ENCODE assay signal across 8 cellular contexts in the genomic region with DNA sequence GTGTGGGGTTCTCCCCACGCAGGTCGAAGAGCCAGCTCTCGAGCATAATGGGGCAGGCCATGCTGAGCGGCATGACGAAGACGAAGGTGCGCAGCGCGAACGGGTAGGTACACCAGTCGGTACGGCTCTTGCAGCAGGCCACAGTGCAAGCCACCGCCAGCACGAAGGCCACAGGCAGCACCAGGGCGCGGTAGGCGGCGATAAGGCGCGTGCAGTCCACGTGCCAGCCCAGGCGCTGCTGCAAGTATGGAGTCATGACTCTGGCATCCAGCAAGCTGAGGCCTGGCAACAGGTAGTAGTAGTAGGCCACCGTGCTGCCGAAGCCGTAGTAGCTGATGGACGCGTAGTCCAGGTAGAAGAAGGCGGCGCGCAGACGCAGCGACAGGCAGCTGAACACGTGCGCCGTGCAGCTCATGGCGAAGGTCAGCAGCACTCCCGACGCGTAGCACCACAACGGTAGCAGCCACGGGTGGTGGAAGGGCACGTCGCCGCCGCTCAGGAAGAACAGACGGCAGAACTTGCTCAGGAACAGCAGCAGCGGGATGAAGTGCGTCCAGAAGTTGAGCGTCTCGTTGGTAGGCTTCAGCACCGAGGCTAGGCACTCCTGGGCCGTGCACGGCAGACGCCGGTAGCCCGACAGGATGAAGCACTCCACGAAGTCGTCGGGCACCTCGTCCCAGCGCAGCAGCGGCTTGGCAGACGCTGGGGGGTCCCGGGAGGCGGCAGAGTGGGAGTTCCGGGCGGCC. TPM values are rescaled to one million over a fixed set of nuclear protein-coding genes. Genes with fewer than 3 reads are reported as not detected.
DNase-seq lines count a peak whose midpoint lies in the region; ATAC-seq, FAIRE-seq and TF ChIP-seq lines count a peak whose summit lies in the region.

No MANE protein-coding gene starts in this region.

- DNase-seq in SJCRH30 (no peak), Right ventricle myocardium superior (peak; percentile 42), gastrocnemius medialis (no peak), T1000 (lab: John Stamatoyannopoulos, UW) (no peak), RCC 7860 (ENCODE audit: low spot score) (no peak)

- H3K9me3 ChIP-seq in SJCRH30 (replicated peaks), result no peaks in the 10 kb centered on the region
- no peaks in the 10 kb centered on the region for H3K9me3 ChIP-seq in gastrocnemius medialis

- TF ChIP-seq POLR2A in gastrocnemius medialis (IDR thresholded peaks at IDR 0.05), result no peak

- no peak overlapping the region for H3K27ac ChIP-seq in SJCRH30
- peak overlapping the region in 1 of 4 donors; percentile 53 for H3K27ac ChIP-seq in gastrocnemius medialis

- no peak for TF ChIP-seq CTCF in gastrocnemius medialis (IDR thresholded peaks at IDR 0.05 in 4 of 5, conservative IDR thresholded peaks at IDR 0.05 in 1 of 5)

- H3K4me1 ChIP-seq in SJCRH30, result no peaks in the 10 kb centered on the region
- peaks cover 15 to 16% of the 10 kb centered on the region in 2 donors for H3K4me1 ChIP-seq in gastrocnemius medialis

- intact Hi-C loops in Right ventricle myocardium superior (cut with DNase I), result no loop called here
- intact Hi-C loops in gastrocnemius medialis (cut with DNase I; ENCODE audit: low total_unique reads), result no loop called here

- H3K36me3 ChIP-seq in SJCRH30 (no peaks in the 10 kb centered on the region), gastrocnemius medialis (no peaks in the 10 kb centered on the region)

- ATAC-seq in GM19467 (IDR thresholded peaks at IDR 0.05; ENCODE audit: unreplicated experiment) (peak; percentile 5), Right ventricle myocardium superior (ENCODE audit: poor library complexity) (peak; percentile 26), gastrocnemius medialis (no peak), GM18867 (IDR thresholded peaks at IDR 0.05; ENCODE audit: unreplicated experiment) (no peak), HG03457 (IDR thresholded peaks at IDR 0.05; ENCODE audit: unreplicated experiment) (no peak)

- H3K27me3 ChIP-seq in SJCRH30 (peaks cover 5% of the 10 kb centered on the region; the same call in 1 of the 2 replicates), gastrocnemius medialis (no peaks in the 10 kb centered on the region)

- no peak for FAIRE-seq in RCC 7860 (lab: Jason Lieb, UNC)

- H3K4me3 ChIP-seq in SJCRH30, result peak overlapping the region; percentile 84
- H3K4me3 ChIP-seq in gastrocnemius medialis, result peak overlapping the region; percentile 37 to 70 (median 60)

- in situ Hi-C loops in gastrocnemius medialis (cut with MboI; ENCODE audit: low sequenced_read_pairs in 4 of 4), result no loop called here

RNA-seq across cellular contexts. Expression of gene PAQR9, which starts 0.8 kb away (rescaled TPM):
- total RNA-seq in SJCRH30 (2014; rRNA removed; shearing (Covaris generic)), result 0.16 and 0.30 TPM in 2 replicates
- total RNA-seq in Right ventricle myocardium superior (10.6 TPM), gastrocnemius medialis (1 to 10 TPM in 1 of 4 donors, under 1 TPM in 2, not detected in 1; 0.20 to 1.0 (median 0.27) TPM)

RNA-seq across cellular contexts. Expression of gene U2SURP, which starts 38.7 kb away (rescaled TPM):
- total RNA-seq in SJCRH30 (2014; rRNA removed; shearing (Covaris generic)), result 139 and 177 TPM in 2 replicates
- total RNA-seq in Right ventricle myocardium superior (39.8 TPM), gastrocnemius medialis (10 to 100 TPM; 43.2 to 63.7 (median 43.9) TPM)

Comparison
In these comparisons a context has a peak if more than half of its experiments do, and no peak if none do; other contexts are left out.
1. ATAC-seq: peak in GM19467 (single experiment) and Right ventricle myocardium superior (single experiment); none in gastrocnemius medialis (0 of 2), GM18867 (single experiment) and HG03457 (single experiment).